ENCODE assay signal across 8 cellular contexts in genomic region chr3:169218314-169218983, GRCh38.
A peak's percentile ranks its signal among the peaks of the same experiment; 100 is the strongest.
DNase-seq lines count a peak whose midpoint lies in the region; ATAC-seq and TF ChIP-seq lines count a peak whose summit lies in the region.

No MANE protein-coding gene starts in this region.

- no peak overlapping the region for H3K4me2 ChIP-seq in SK-N-SH

- H3K9me3 ChIP-seq in SK-N-SH (no peaks in the 10 kb centered on the region), heart right ventricle (no peaks in the 10 kb centered on the region)

- H3K4me1 ChIP-seq in SK-N-SH (ENCODE audit: control insufficient read depth in 1 of 2, insufficient read depth in 2 of 2, low read depth in 1 of 2, low read length in 1 of 2) = peaks cover 0 to 3% of the 10 kb centered on the region in 2 experiments; a peak in 2 of 4 replicates
- H3K4me1 ChIP-seq in heart right ventricle = peaks cover 0 to 18% (median 4%) of the 10 kb centered on the region in 9 donors

- H3K27ac ChIP-seq in HL-60 (replicated peaks) (no peak overlapping the region), SK-N-SH (ENCODE audit: low read depth in 2 of 2, low read length in 1 of 2) (no peak overlapping the region), heart right ventricle (peak overlapping the region in 3 of 10 donors; percentile 13 to 58 (median 19))

- TF ChIP-seq EP300 in SK-N-SH (IDR thresholded peaks at IDR 0.05; ENCODE audit: borderline replicate concordance in 1 of 2, low read depth in 1 of 2, low read length in 1 of 2) = no peak

- TF ChIP-seq RAD21 in SK-N-SH (IDR thresholded peaks at IDR 0.05; ENCODE audit: low read length) = peak; percentile 80

- CTCF ChIA-PET in SK-N-SH (lab: Yijun Ruan, JAX) = interaction anchor here (0.7 to 3.0 kb wide), 13 partner anchors 8 to 545 kb away, joined by 3 to 18 read pairs (median 3); partner anchors contain the start of gene MECOM

- no peak overlapping the region for H3K4me3 ChIP-seq in AG09309 (ENCODE audit: control insufficient read depth, low read depth, low read length)
- no peak overlapping the region for H3K4me3 ChIP-seq in HL-60 (replicated peaks; ENCODE audit: insufficient read depth, low read length)
- H3K4me3 ChIP-seq in SK-N-SH (ENCODE audit: low read depth in 2 of 2, low read length in 1 of 2) = no peak overlapping the region; a peak in 1 of 4 replicates
- no peak overlapping the region for H3K4me3 ChIP-seq in heart right ventricle

- H3K9ac ChIP-seq in SK-N-SH = no peak overlapping the region

- DNase-seq in AG09309 (ENCODE audit: low read depth) = peak; percentile 48
- DNase-seq in HL-60 (ENCODE audit: low read depth in 1 of 2, low spot score in 1 of 2) = no peak
- DNase-seq in SK-N-SH = peak; percentile 36
- peak; percentile 12 to 59 for DNase-seq in heart right ventricle
- peak; percentile 21 for DNase-seq in smooth muscle cell of the brain vasculature (ENCODE audit: low read depth, low spot score)
- no peak for DNase-seq in NCI-H2196 treated with DMSO at 0.1 percent for 48 hours (lab: John Stamatoyannopoulos, UW; ENCODE audit: unreplicated experiment)
- DNase-seq in occipital lobe (lab: John Stamatoyannopoulos, UW) = no peak

- no peaks in the 10 kb centered on the region for H3K79me2 ChIP-seq in SK-N-SH (ENCODE audit: insufficient read depth)

- no peaks in the 10 kb centered on the region for H3F3A ChIP-seq in SK-N-SH (replicated peaks; ENCODE audit: insufficient read depth)

- 61% methylated on average over 5 of the region's 5 CpGs for whole genome bisulfite sequencing in SK-N-SH (ENCODE audit: low lambda C conversion rate)
- 66 to 76% methylated on average over 5 of the region's 5 CpGs for WGBS in heart right ventricle, 2 donors

- H3K9me2 ChIP-seq in SK-N-SH = no peaks in the 10 kb centered on the region

- peak overlapping the region; percentile 86 for H2AFZ ChIP-seq in SK-N-SH (ENCODE audit: low read depth)

- intact Hi-C loops in heart right ventricle (cut with DNase I) = loop anchor here in 5 of 10 donors (5.0 kb wide), 3 partner anchors 71 to 449 kb away; partner anchors contain the start of gene MECOM (in 4 of the 5)

- POLR2A ChIA-PET in SK-N-SH (lab: Yijun Ruan, JAX) = no interaction called here

- peak in 7 of 8 donors; percentile 68 to 92 (median 85) for ATAC-seq in heart right ventricle
- no peak for ATAC-seq in GM21526 (IDR thresholded peaks at IDR 0.05; ENCODE audit: low FRiP score, unreplicated experiment)

- H3K36me3 ChIP-seq in SK-N-SH (replicated peaks in 1 of 2; ENCODE audit: control insufficient read depth in 1 of 2, insufficient read depth in 2 of 2, low read length in 1 of 2) (no peaks in the 10 kb centered on the region), heart right ventricle (no peaks in the 10 kb centered on the region)

- TF ChIP-seq CTCF in AG09309 (IDR thresholded peaks at IDR 0.05; ENCODE audit: control insufficient read depth, insufficient read depth, low read depth, low read length, missing control alignments) (peak; percentile 91), HL-60 (IDR thresholded peaks at IDR 0.05; ENCODE audit: insufficient read depth, low read length) (peak; percentile 15), SK-N-SH (IDR thresholded peaks at IDR 0.05) (peak; percentile 71), heart right ventricle (IDR thresholded peaks at IDR 0.05) (peak; percentile 28 to 77 (median 60))

- H4K20me1 ChIP-seq in SK-N-SH (ENCODE audit: insufficient read depth) = no peaks in the 10 kb centered on the region

- H3K27me3 ChIP-seq in HL-60 (ENCODE audit: insufficient read depth, poor library complexity, severe bottlenecking) (no peaks in the 10 kb centered on the region), SK-N-SH (ENCODE audit: insufficient read depth) (no peaks in the 10 kb centered on the region), heart right ventricle (no peaks in the 10 kb centered on the region)

TF ChIP-seq in SK-N-SH, 30 proteins besides CTCF, POLR2A, EP300 and RAD21:
- TF ChIP-seq TCF12 (IDR thresholded peaks at IDR 0.05) (no peak), TAF1 (IDR thresholded peaks at IDR 0.05; ENCODE audit: borderline replicate concordance, low read depth, low read length) (no peak), SMC3 (IDR thresholded peaks at IDR 0.05; ENCODE audit: low read depth, low read length) (peak; percentile 76), TEAD4 (IDR thresholded peaks at IDR 0.05; ENCODE audit: borderline replicate concordance, insufficient read depth) (no peak), NRF1 (IDR thresholded peaks at IDR 0.05; ENCODE audit: low read depth, low read length) (no peak), GABPA (IDR thresholded peaks at IDR 0.05; ENCODE audit: low read depth) (peak; percentile 63), USF2 (IDR thresholded peaks at IDR 0.05; ENCODE audit: borderline replicate concordance, low read depth, low read length) (no peak)
- TF ChIP-seq, protein P1, sequence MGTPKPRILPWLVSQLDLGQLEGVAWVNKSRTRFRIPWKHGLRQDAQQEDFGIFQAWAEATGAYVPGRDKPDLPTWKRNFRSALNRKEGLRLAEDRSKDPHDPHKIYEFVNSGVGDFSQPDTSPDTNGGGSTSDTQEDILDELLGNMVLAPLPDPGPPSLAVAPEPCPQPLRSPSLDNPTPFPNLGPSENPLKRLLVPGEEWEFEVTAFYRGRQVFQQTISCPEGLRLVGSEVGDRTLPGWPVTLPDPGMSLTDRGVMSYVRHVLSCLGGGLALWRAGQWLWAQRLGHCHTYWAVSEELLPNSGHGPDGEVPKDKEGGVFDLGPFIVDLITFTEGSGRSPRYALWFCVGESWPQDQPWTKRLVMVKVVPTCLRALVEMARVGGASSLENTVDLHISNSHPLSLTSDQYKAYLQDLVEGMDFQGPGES (IDR thresholded peaks at IDR 0.05; ENCODE audit: low read depth, low read length) = no peak

Comparison
In these comparisons a context has a peak if more than half of its experiments do, and no peak if none do; other contexts are left out.
1. DNase-seq: peak in AG09309 (single experiment), SK-N-SH (single experiment), heart right ventricle (2 of 2) and smooth muscle cell of the brain vasculature (single experiment); none in HL-60 (0 of 2), NCI-H2196 treated with DMSO at 0.1 percent for 48 hours (single experiment) and occipital lobe (single experiment).
2. CTCF ChIP-seq: peak in every context shown above with its lines; median percentile 91 in AG09309; 71 in SK-N-SH; 60 in heart right ventricle; 15 in HL-60.